In the genomic region with DNA sequence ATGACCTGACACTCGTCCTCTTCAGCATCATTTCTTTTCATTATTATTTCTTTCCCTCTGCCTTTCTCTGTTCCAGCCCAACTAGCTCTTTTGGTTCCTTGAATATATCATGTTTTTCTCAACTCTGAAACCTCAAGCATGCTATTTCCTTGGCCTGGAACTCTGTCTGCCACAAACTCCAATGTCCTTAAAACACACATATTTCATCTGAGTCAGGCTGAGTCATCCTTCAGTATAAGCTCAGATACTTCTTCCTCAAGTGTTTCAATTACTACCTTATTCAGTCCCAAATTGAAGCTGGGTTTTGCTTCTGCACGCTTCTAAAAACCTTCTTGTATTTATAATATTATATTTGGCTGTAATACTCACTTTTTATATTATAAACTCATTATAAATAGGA, we compare ENCODE assay signal across 13 cellular contexts.
A peak's percentile ranks its signal among the peaks of the same experiment; 100 is the strongest.
DNase-seq lines count a peak whose midpoint lies in the region; ATAC-seq lines count a peak whose summit lies in the region.
"Had no signal": no experiment of that assay in that cellular context is flagged by ENCODE, and none has a peak within 500 bp of the region (broad histone marks: within the 10 kb centered on the region; RNA-seq: fewer than 3 reads in every experiment).

No MANE protein-coding gene starts in this region.

- peak overlapping the region; percentile 43 for H3K9ac ChIP-seq in skeletal muscle satellite cell (ENCODE audit: low read depth, low read length)

- no peak overlapping the region for H3K27ac Mint-ChIP-seq in T-helper 2 cell treated with Interferon-gamma antibody and Interleukin-4, amounts not matched to agents 5 μg/mL and 100 μg/mL, for 36 hours
- H3K27ac Mint-ChIP-seq: activated CD4-positive, alpha-beta memory T cell treated with anti-CD3 and anti-CD28 coated beads for 36 hours had no signal

- ATAC-seq in GM18907 (IDR thresholded peaks at IDR 0.05; ENCODE audit: unreplicated experiment) (no peak), HG03159 (IDR thresholded peaks at IDR 0.05; ENCODE audit: unreplicated experiment) (no peak)
- ATAC-seq: body of pancreas had no signal

- no peak overlapping the region for H3K4me3 Mint-ChIP-seq in T-helper 2 cell treated with Interferon-gamma antibody and Interleukin-4, amounts not matched to agents 5 μg/mL and 100 μg/mL, for 36 hours
- H3K4me3 Mint-ChIP-seq: activated CD4-positive, alpha-beta memory T cell treated with anti-CD3 and anti-CD28 coated beads for 36 hours had no signal

- H3K4me3 ChIP-seq in skeletal muscle satellite cell (ENCODE audit: low read length) = peak overlapping the region; percentile 8
- H3K4me3 ChIP-seq: body of pancreas had no signal

- H3K36me3 Mint-ChIP-seq in T-helper 2 cell treated with Interferon-gamma antibody and Interleukin-4, amounts not matched to agents 5 μg/mL and 100 μg/mL, for 36 hours (ENCODE audit: low read depth) = no peaks in the 10 kb centered on the region
- H3K36me3 Mint-ChIP-seq: activated CD4-positive, alpha-beta memory T cell treated with anti-CD3 and anti-CD28 coated beads for 36 hours had no signal

- no peaks in the 10 kb centered on the region for H3K9me3 ChIP-seq in skeletal muscle satellite cell (replicated peaks; ENCODE audit: low read length)
- H3K9me3 ChIP-seq: body of pancreas, neutrophil had no signal

- peak overlapping the region; percentile 61 for H3K4me2 ChIP-seq in skeletal muscle satellite cell (ENCODE audit: low read length)

- no peaks in the 10 kb centered on the region for H3K27me3 ChIP-seq in skeletal muscle satellite cell (ENCODE audit: control insufficient read depth, insufficient read depth, low read length)
- H3K27me3 ChIP-seq: body of pancreas, neutrophil had no signal

- peak; percentile 85 for DNase-seq in H4 (ENCODE audit: low spot score)
- DNase-seq in RPMI7951 (ENCODE audit: low read depth) = peak; percentile 90
- DNase-seq in fibroblast of the conjunctiva (ENCODE audit: low read depth) = peak; percentile 59
- no peak for DNase-seq in HUDEP-2 (lab: John Stamatoyannopoulos, UW; ENCODE audit: unreplicated experiment in 76 of 76)
- no peak for DNase-seq in T-helper 2 cell treated with Interferon-gamma antibody and Interleukin-4, amounts not matched to agents 5 μg/mL and 100 μg/mL, for 36 hours (ENCODE audit: low spot score)
- DNase-seq: activated CD4-positive, alpha-beta memory T cell treated with anti-CD3 and anti-CD28 coated beads for 36 hours; NCI-H1436; SHP77 treated with DMSO at 0.1 percent for 48 hours had no signal

- no peaks in the 10 kb centered on the region for H3K27me3 Mint-ChIP-seq in T-helper 2 cell treated with Interferon-gamma antibody and Interleukin-4, amounts not matched to agents 5 μg/mL and 100 μg/mL, for 36 hours (ENCODE audit: low read depth)
- H3K27me3 Mint-ChIP-seq: activated CD4-positive, alpha-beta memory T cell treated with anti-CD3 and anti-CD28 coated beads for 36 hours had no signal

- no peaks in the 10 kb centered on the region for H3K4me1 Mint-ChIP-seq in T-helper 2 cell treated with Interferon-gamma antibody and Interleukin-4, amounts not matched to agents 5 μg/mL and 100 μg/mL, for 36 hours (ENCODE audit: low read depth)

- no peaks in the 10 kb centered on the region for H3K9me3 Mint-ChIP-seq in T-helper 2 cell treated with Interferon-gamma antibody and Interleukin-4, amounts not matched to agents 5 μg/mL and 100 μg/mL, for 36 hours

- peaks cover 34% of the 10 kb centered on the region for H3K4me1 ChIP-seq in skeletal muscle satellite cell (ENCODE audit: control insufficient read depth, insufficient read depth, low read length)
- H3K4me1 ChIP-seq: body of pancreas had no signal

- no peaks in the 10 kb centered on the region for H3K36me3 ChIP-seq in skeletal muscle satellite cell (ENCODE audit: insufficient read depth, low read length)
- H3K36me3 ChIP-seq: neutrophil had no signal

Comparison
In these comparisons a context has a peak if more than half of its experiments do, and no peak if none do; other contexts are left out.
1. DNase-seq: peak in H4 (single experiment), RPMI7951 (single experiment) and fibroblast of the conjunctiva (single experiment); none in HUDEP-2 (0 of 76) and T-helper 2 cell treated with Interferon-gamma antibody and Interleukin-4, amounts not matched to agents 5 μg/mL and 100 μg/mL, for 36 hours (single experiment).